In genomic region chr1:109498161-109498801, GRCh38 we compare ENCODE assay signal across 8 cellular contexts. TPM values are rescaled to one million over a fixed set of nuclear protein-coding genes. Genes with fewer than 3 reads are reported as not detected.
DNase-seq lines count a peak whose midpoint lies in the region; ATAC-seq, FAIRE-seq and TF ChIP-seq lines count a peak whose summit lies in the region.

No MANE protein-coding gene starts in this region.

- H3K4me1 ChIP-seq in astrocyte (ENCODE audit: insufficient read depth, low read length) (peaks cover 14% of the 10 kb centered on the region), right lobe of liver (peaks cover 0 to 9% (median 2%) of the 10 kb centered on the region in 4 donors)

- H3K4me3 Mint-ChIP-seq in astrocyte (ENCODE audit: unreplicated experiment), result no peak overlapping the region
- H3K4me3 Mint-ChIP-seq in activated T-helper 2 cell treated with anti-CD3 and anti-CD28 coated beads, Interferon-gamma antibody, Interleukin-2, Interleukin-4, amounts not matched to agents 10 μg/mL and 5 μg/mL and 100 μg/mL, durations not matched to agents 14 hours and 24 hours and 36 hours (ENCODE audit: low read depth), result no peak overlapping the region

- no peak for TF ChIP-seq POLR2A in right lobe of liver (IDR thresholded peaks at IDR 0.05)

- H4K20me1 ChIP-seq in astrocyte (ENCODE audit: insufficient read depth, low read length), result peaks cover 35% of the 10 kb centered on the region

- intact Hi-C loops in right lobe of liver (cut with DNase I), result loop anchor here in 1 of 2 donors (5.0 kb wide), 1 partner anchor 34 kb away; no protein-coding TSS in a partner anchor
- intact Hi-C loops in activated T-helper 2 cell treated with anti-CD3 and anti-CD28 coated beads, Interferon-gamma antibody, Interleukin-2, Interleukin-4, amounts not matched to agents 10 μg/mL and 5 μg/mL and 100 μg/mL, durations not matched to agents 14 hours and 24 hours and 36 hours (cut with micrococcal nuclease), result no loop called here

- H3K4me1 Mint-ChIP-seq in astrocyte (ENCODE audit: low read depth, unreplicated experiment), result peaks cover 59% of the 10 kb centered on the region
- H3K4me1 Mint-ChIP-seq in activated T-helper 2 cell treated with anti-CD3 and anti-CD28 coated beads, Interferon-gamma antibody, Interleukin-2, Interleukin-4, amounts not matched to agents 10 μg/mL and 5 μg/mL and 100 μg/mL, durations not matched to agents 14 hours and 24 hours and 36 hours (ENCODE audit: low read depth), result peaks cover 54% of the 10 kb centered on the region

- FAIRE-seq in astrocyte (lab: Jason Lieb, UNC), result no peak

- no peak overlapping the region for H3K4me3 ChIP-seq in astrocyte (ENCODE audit: insufficient read depth, low read depth, low read length)
- H3K4me3 ChIP-seq in right lobe of liver, result no peak overlapping the region

- WGBS in right lobe of liver (ENCODE audit: insufficient coverage, low coverage, low lambda C conversion rate, missing lambda C conversion rate), result 64% methylated on average over 8 of the region's 12 CpGs

- H3K4me2 ChIP-seq in astrocyte (ENCODE audit: low read length), result no peak overlapping the region

- H3K27me3 Mint-ChIP-seq in astrocyte (ENCODE audit: low read depth, unreplicated experiment), result no peaks in the 10 kb centered on the region
- H3K27me3 Mint-ChIP-seq in activated T-helper 2 cell treated with anti-CD3 and anti-CD28 coated beads, Interferon-gamma antibody, Interleukin-2, Interleukin-4, amounts not matched to agents 10 μg/mL and 5 μg/mL and 100 μg/mL, durations not matched to agents 14 hours and 24 hours and 36 hours (ENCODE audit: low read depth), result no peaks in the 10 kb centered on the region

- H3K9me3 Mint-ChIP-seq in astrocyte (ENCODE audit: unreplicated experiment), result no peaks in the 10 kb centered on the region
- H3K9me3 Mint-ChIP-seq in activated T-helper 2 cell treated with anti-CD3 and anti-CD28 coated beads, Interferon-gamma antibody, Interleukin-2, Interleukin-4, amounts not matched to agents 10 μg/mL and 5 μg/mL and 100 μg/mL, durations not matched to agents 14 hours and 24 hours and 36 hours, result no peaks in the 10 kb centered on the region

- ATAC-seq in right lobe of liver (no peak), GM18520 (IDR thresholded peaks at IDR 0.05; ENCODE audit: unreplicated experiment) (no peak)

- no peak overlapping the region for H3K27ac Mint-ChIP-seq in astrocyte (ENCODE audit: unreplicated experiment)
- no peak overlapping the region for H3K27ac Mint-ChIP-seq in activated T-helper 2 cell treated with anti-CD3 and anti-CD28 coated beads, Interferon-gamma antibody, Interleukin-2, Interleukin-4, amounts not matched to agents 10 μg/mL and 5 μg/mL and 100 μg/mL, durations not matched to agents 14 hours and 24 hours and 36 hours

- H2AFZ ChIP-seq in astrocyte (ENCODE audit: low read depth, low read length), result no peak overlapping the region

- DNase-seq in stimulated activated CD4-positive, alpha-beta T cell treated with anti-CD3 and anti-CD28 coated beads, Interleukin-15, amount 100 ng/mL, for 24 hours, result peak; percentile 43
- no peak for DNase-seq in stimulated activated CD4-positive, alpha-beta T cell treated with anti-CD3 and anti-CD28 coated beads, Interleukin-2, amount 100 ng/mL, for 48 hours
- peak; percentile 40 for DNase-seq in NCI-H82 treated with DMSO at 0.1 percent for 48 hours (lab: John Stamatoyannopoulos, UW; ENCODE audit: unreplicated experiment)
- DNase-seq in astrocyte (ENCODE audit: low read depth), result no peak
- DNase-seq in right lobe of liver, result peak in 1 of 3 donors; percentile 44
- no peak for DNase-seq in activated T-helper 2 cell treated with anti-CD3 and anti-CD28 coated beads, Interferon-gamma antibody, Interleukin-2, Interleukin-4, amounts not matched to agents 10 μg/mL and 5 μg/mL and 100 μg/mL, durations not matched to agents 14 hours and 24 hours and 36 hours (ENCODE audit: low spot score)
- no peak for DNase-seq in NCI-H345 treated with DMSO at 0.1 percent for 48 hours (lab: John Stamatoyannopoulos, UW; ENCODE audit: unreplicated experiment)

- peaks cover 12% of the 10 kb centered on the region for H3K79me2 ChIP-seq in astrocyte (ENCODE audit: insufficient read depth, low read length)

- H3K36me3 ChIP-seq in astrocyte (ENCODE audit: insufficient read depth, low read length), result no peaks in the 10 kb centered on the region
- H3K36me3 ChIP-seq in right lobe of liver, result peaks cover 0 to 13% (median 0%) of the 10 kb centered on the region in 4 donors

- TF ChIP-seq CTCF in astrocyte (IDR thresholded peaks at IDR 0.05; ENCODE audit: insufficient read depth, low read depth, low read length) (peak; percentile 49), right lobe of liver (IDR thresholded peaks at IDR 0.05) (peak; percentile 17 to 40 (median 38))

- H3K36me3 Mint-ChIP-seq in astrocyte (ENCODE audit: low read depth, unreplicated experiment), result peaks cover 9% of the 10 kb centered on the region
- peaks cover 54% of the 10 kb centered on the region for H3K36me3 Mint-ChIP-seq in activated T-helper 2 cell treated with anti-CD3 and anti-CD28 coated beads, Interferon-gamma antibody, Interleukin-2, Interleukin-4, amounts not matched to agents 10 μg/mL and 5 μg/mL and 100 μg/mL, durations not matched to agents 14 hours and 24 hours and 36 hours (ENCODE audit: low read depth)

- H3K9ac ChIP-seq in astrocyte (ENCODE audit: low read length), result no peak overlapping the region

- H3K27me3 ChIP-seq in astrocyte (ENCODE audit: insufficient read depth, low read length) (no peaks in the 10 kb centered on the region), right lobe of liver (no peaks in the 10 kb centered on the region)

- H3K9me3 ChIP-seq in astrocyte (ENCODE audit: insufficient read depth, low read depth, low read length), result no peaks in the 10 kb centered on the region
- no peaks in the 10 kb centered on the region for H3K9me3 ChIP-seq in right lobe of liver

- H3K27ac ChIP-seq in astrocyte (ENCODE audit: low read depth, low read length), result no peak overlapping the region
- no peak overlapping the region for H3K27ac ChIP-seq in right lobe of liver

RNA-seq across cellular contexts. Expression of gene CYB561D1, which starts 4.4 kb away (rescaled TPM):
- 9.4 and 11.9 TPM in 2 replicates for total RNA-seq in astrocyte
- total RNA-seq in right lobe of liver, result 1 to 10 TPM; 1.5 to 3.1 (median 2.4) TPM
- 11.1 and 13.6 TPM in 2 replicates for total RNA-seq in activated T-helper 2 cell treated with anti-CD3 and anti-CD28 coated beads, Interferon-gamma antibody, Interleukin-2, Interleukin-4, amounts not matched to agents 10 μg/mL and 5 μg/mL and 100 μg/mL, durations not matched to agents 14 hours and 24 hours and 36 hours

RNA-seq across cellular contexts. Expression of gene AMIGO1, which starts 11.2 kb away (rescaled TPM):
- total RNA-seq in astrocyte, result 1.2 and 1.8 TPM in 2 replicates
- total RNA-seq in right lobe of liver, result 1 to 10 TPM; 2.6 to 3.9 (median 3.2) TPM
- 0.66 and 0.92 TPM in 2 replicates for total RNA-seq in activated T-helper 2 cell treated with anti-CD3 and anti-CD28 coated beads, Interferon-gamma antibody, Interleukin-2, Interleukin-4, amounts not matched to agents 10 μg/mL and 5 μg/mL and 100 μg/mL, durations not matched to agents 14 hours and 24 hours and 36 hours

RNA-seq across cellular contexts. Expression of gene ATXN7L2, which starts 14.6 kb away (rescaled TPM):
- total RNA-seq in astrocyte, result 5.5 and 6.2 TPM in 2 replicates
- total RNA-seq in right lobe of liver, result 1 to 10 TPM; 1.5 to 6.1 (median 3.1) TPM
- total RNA-seq in activated T-helper 2 cell treated with anti-CD3 and anti-CD28 coated beads, Interferon-gamma antibody, Interleukin-2, Interleukin-4, amounts not matched to agents 10 μg/mL and 5 μg/mL and 100 μg/mL, durations not matched to agents 14 hours and 24 hours and 36 hours, result 11.9 and 12.9 TPM in 2 replicates

RNA-seq across cellular contexts. Expression of gene SYPL2, which starts 31.9 kb away (rescaled TPM):
- total RNA-seq in astrocyte (0.70 and 0.77 TPM in 2 replicates), right lobe of liver (10 to 100 TPM in 1 of 6 experiments, 1 to 10 TPM in 5; 4.7 to 10.6 (median 6.0) TPM)
- total RNA-seq in activated T-helper 2 cell treated with anti-CD3 and anti-CD28 coated beads, Interferon-gamma antibody, Interleukin-2, Interleukin-4, amounts not matched to agents 10 μg/mL and 5 μg/mL and 100 μg/mL, durations not matched to agents 14 hours and 24 hours and 36 hours, result 0.11 TPM in 1 of 2 replicates, not detected in the other

RNA-seq across cellular contexts. Expression of gene GPR61, which starts 41.4 kb away (rescaled TPM):
- total RNA-seq in astrocyte (not detected in 2 replicates), right lobe of liver (not detected)
- total RNA-seq in activated T-helper 2 cell treated with anti-CD3 and anti-CD28 coated beads, Interferon-gamma antibody, Interleukin-2, Interleukin-4, amounts not matched to agents 10 μg/mL and 5 μg/mL and 100 μg/mL, durations not matched to agents 14 hours and 24 hours and 36 hours, result 0.43 TPM in 1 of 2 replicates, not detected in the other

Comparison
In these comparisons a context has a peak if more than half of its experiments do, and no peak if none do; other contexts are left out.
1. DNase-seq: peak in stimulated activated CD4-positive, alpha-beta T cell treated with anti-CD3 and anti-CD28 coated beads, Interleukin-15, amount 100 ng/mL, for 24 hours (single experiment) and NCI-H82 treated with DMSO at 0.1 percent for 48 hours (single experiment); none in stimulated activated CD4-positive, alpha-beta T cell treated with anti-CD3 and anti-CD28 coated beads, Interleukin-2, amount 100 ng/mL, for 48 hours (0 of 2), astrocyte (single experiment), activated T-helper 2 cell treated with anti-CD3 and anti-CD28 coated beads, Interferon-gamma antibody, Interleukin-2, Interleukin-4, amounts not matched to agents 10 μg/mL and 5 μg/mL and 100 μg/mL, durations not matched to agents 14 hours and 24 hours and 36 hours (single experiment) and NCI-H345 treated with DMSO at 0.1 percent for 48 hours (single experiment).